ENCODE assay signal across 8 cellular contexts in genomic region chr2:99337164-99337930, GRCh38. TPM values are rescaled to one million over a fixed set of nuclear protein-coding genes. Genes with fewer than 3 reads are reported as not detected.
DNase-seq lines count a peak whose midpoint lies in the region; ATAC-seq and TF ChIP-seq lines count a peak whose summit lies in the region.

Gene EIF5B, plus strand, starts transcription at chr2:99337389. Its CDS starts 166 bp downstream, at chr2:99337555.

- H2BK20ac ChIP-seq in IMR-90 (ENCODE audit: low read depth, low read length), result no peak within 1 kb of the TSS

- TF ChIP-seq CTCF in IMR-90 (conservative IDR thresholded peaks at IDR 0.05; ENCODE audit: low read depth, low read length) (peak; percentile 73), OCI-LY3 (IDR thresholded peaks at IDR 0.05; ENCODE audit: low read depth, low read length) (peak; percentile 71), epithelial cell of esophagus (IDR thresholded peaks at IDR 0.05; ENCODE audit: insufficient read depth, low read depth, low read length, missing control alignments) (peak; percentile 27)

- H3K79me1 ChIP-seq in IMR-90 (ENCODE audit: low read depth in 1 of 2, low read length in 2 of 2), result peaks cover 0 to 36% of the 10 kb centered on the region in 2 experiments; a peak in 3 of 4 replicates

- H3K4ac ChIP-seq in IMR-90 (ENCODE audit: low read depth, low read length), result peak within 1 kb of the TSS; percentile 71

- peak within 1 kb of the TSS; percentile 90 for H3K23ac ChIP-seq in IMR-90 (ENCODE audit: low read depth, low read length)

- H2BK5ac ChIP-seq in IMR-90 (ENCODE audit: low read depth, low read length, poor library complexity, severe bottlenecking), result peak within 1 kb of the TSS; percentile 61

- DNase-seq in DMS53 (lab: John Stamatoyannopoulos, UW), result peak; percentile 100
- peak; percentile 95 for DNase-seq in IMR-90
- peak; percentile 87 for DNase-seq in activated T-cell treated with anti-CD3 and anti-CD28 coated beads for 1 hour (ENCODE audit: low read depth)
- peak; percentile 97 for DNase-seq in epithelial cell of esophagus (ENCODE audit: low read depth)
- DNase-seq in stimulated activated CD8-positive, alpha-beta memory T cell treated with anti-CD3 and anti-CD28 coated beads, Interleukin-2, amount 100 ng/mL, for 48 hours (ENCODE audit: low read depth in 2 of 2), result peak; percentile 89 to 91

- H3K4me2 ChIP-seq in IMR-90 (ENCODE audit: low read depth, low read length) (peak within 1 kb of the TSS; percentile 94), OCI-LY3 (ENCODE audit: low read length) (peak within 1 kb of the TSS; percentile 85)

- in situ Hi-C loops in IMR-90 (cut with MboI; ENCODE audit: low sequenced_read_pairs), result loop anchor here (10.0 kb wide), 1 partner anchor 153 kb away; the partner anchor contains the start of genes MITD1 and MRPL30

- dilution Hi-C loops in IMR-90 (cut with HindIII; ENCODE audit: low sequenced_read_pairs, unreplicated experiment), result no loop called here

- peaks cover 25% of the 10 kb centered on the region; the same call in 1 of the 2 replicates for H4K20me1 ChIP-seq in IMR-90 (ENCODE audit: insufficient read depth, low read length)
- H4K20me1 ChIP-seq in OCI-LY3 (ENCODE audit: insufficient read depth, low read length), result peaks cover 28% of the 10 kb centered on the region

- peak; percentile 37 for TF ChIP-seq RAD21 in IMR-90 (IDR thresholded peaks at IDR 0.05; ENCODE audit: low read length)

- H3K9me3 ChIP-seq in IMR-90 (ENCODE audit: control insufficient read depth, insufficient read depth, low read length), result no peaks in the 10 kb centered on the region
- no peaks in the 10 kb centered on the region for H3K9me3 ChIP-seq in OCI-LY3 (ENCODE audit: insufficient read depth, low read length)
- H3K9me3 ChIP-seq in mononuclear cell (ENCODE audit: low read depth, low read length), result no peaks in the 10 kb centered on the region

- H2AK5ac ChIP-seq in IMR-90 (ENCODE audit: low read depth, low read length), result no peak within 1 kb of the TSS; the same call in 1 of the 2 replicates

- peak within 1 kb of the TSS; percentile 98 for H2AFZ ChIP-seq in IMR-90 (replicated peaks; ENCODE audit: low read length, poor library complexity)
- peak within 1 kb of the TSS; percentile 85 for H2AFZ ChIP-seq in OCI-LY3 (ENCODE audit: low read depth, low read length)

- peaks cover 82% of the 10 kb centered on the region for H3K79me2 ChIP-seq in OCI-LY3 (ENCODE audit: low read length)

- no peaks in the 10 kb centered on the region for H3K27me3 ChIP-seq in IMR-90 (ENCODE audit: control insufficient read depth, insufficient read depth, low read length)
- no peaks in the 10 kb centered on the region for H3K27me3 ChIP-seq in OCI-LY3 (ENCODE audit: low read depth, low read length)
- no peaks in the 10 kb centered on the region for H3K27me3 ChIP-seq in mononuclear cell (ENCODE audit: insufficient read depth, low read length)

- H4K8ac ChIP-seq in IMR-90 (ENCODE audit: low read depth in 2 of 2, low read length in 2 of 2), result peak within 1 kb of the TSS; percentile 78 to 92

- peak within 1 kb of the TSS; percentile 68 for H3K14ac ChIP-seq in IMR-90 (replicated peaks; ENCODE audit: low read depth, low read length)

- 2% methylated on average over 44 of the region's 80 CpGs; no CpG with 5 or more reads in 1 of the 2 experiments for WGBS in IMR-90 (ENCODE audit: extremely low coverage in 2 of 2, insufficient read length in 1 of 2), 2 experiments

- POLR2A ChIA-PET in IMR-90 (lab: Charles Lee; ENCODE audit: unreplicated experiment), result no interaction called here

- H3K9ac ChIP-seq in IMR-90 (ENCODE audit: low read depth, low read length) (peak within 1 kb of the TSS; percentile 76), OCI-LY3 (ENCODE audit: low read length) (peak within 1 kb of the TSS; percentile 84)

- peak; percentile 40; the same call in 1 of the 2 replicates for TF ChIP-seq POLR2A in IMR-90 (IDR thresholded peaks at IDR 0.05; ENCODE audit: low read depth, low read length)

- ATAC-seq in GM21529 (IDR thresholded peaks at IDR 0.05; ENCODE audit: unreplicated experiment) (peak; percentile 56), IMR-90 (ENCODE audit: low read depth) (peak; percentile 86)

- peak within 1 kb of the TSS; percentile 51 for H3K56ac ChIP-seq in IMR-90 (ENCODE audit: extremely low read depth, insufficient read depth, low read length)

- intact Hi-C loops in IMR-90 (cut with micrococcal nuclease), result loop anchor here (1.0 kb wide), 1 partner anchor 153 kb away; the partner anchor contains the start of gene REV1

- peak within 1 kb of the TSS; percentile 50 for H2AK9ac ChIP-seq in IMR-90 (replicated peaks; ENCODE audit: low read depth, low read length, poor library complexity)

- peak within 1 kb of the TSS; percentile 34; the same call in 1 of the 2 replicates for H3K18ac ChIP-seq in IMR-90 (ENCODE audit: low read depth, low read length)

- H3K36me3 ChIP-seq in IMR-90 (ENCODE audit: control insufficient read depth, insufficient read depth, low read length), result peaks cover 1% of the 10 kb centered on the region; the same call in 1 of the 2 replicates
- H3K36me3 ChIP-seq in OCI-LY3 (replicated peaks; ENCODE audit: low read depth, low read length), result peaks cover 3% of the 10 kb centered on the region

- H3K4me1 ChIP-seq in IMR-90 (ENCODE audit: control insufficient read depth, insufficient read depth, low read length), result no peaks in the 10 kb centered on the region
- H3K4me1 ChIP-seq in OCI-LY3 (ENCODE audit: low read length), result peaks cover 13% of the 10 kb centered on the region
- peaks cover 37% of the 10 kb centered on the region for H3K4me1 ChIP-seq in mononuclear cell (ENCODE audit: insufficient read depth, low read length)

- H2BK15ac ChIP-seq in IMR-90 (ENCODE audit: low read depth, low read length), result no peak within 1 kb of the TSS

- no peaks in the 10 kb centered on the region for H3K9me1 ChIP-seq in IMR-90 (ENCODE audit: insufficient read depth, low read length)

- no TSS peak for BruUV-seq in IMR-90 (replicated peaks; lab: Mats Ljungman, UMichigan)

- CTCF ChIA-PET in IMR-90 (lab: Yijun Ruan, JAX), result interaction anchor here (0.7 to 1.3 kb wide), 5 partner anchors 13 to 461 kb away, joined by 3 to 4 read pairs (median 3); no protein-coding TSS in a partner anchor

- peak within 1 kb of the TSS; percentile 63; the same call in 1 of the 2 replicates for H4K5ac ChIP-seq in IMR-90 (ENCODE audit: low read depth, low read length)

- peak within 1 kb of the TSS; percentile 69 for H3K4me3 ChIP-seq in IMR-90 (ENCODE audit: insufficient read depth, low read depth, low read length)
- peak within 1 kb of the TSS; percentile 89 for H3K4me3 ChIP-seq in OCI-LY3 (ENCODE audit: low read length)
- peak within 1 kb of the TSS; percentile 97 for H3K4me3 ChIP-seq in epithelial cell of esophagus (ENCODE audit: low read length)
- H3K4me3 ChIP-seq in mononuclear cell (ENCODE audit: low read length), result peak within 1 kb of the TSS; percentile 70

- H3K27ac ChIP-seq in IMR-90 (ENCODE audit: insufficient read depth, low read length), result peak within 1 kb of the TSS; percentile 75
- peak within 1 kb of the TSS; percentile 76 for H3K27ac ChIP-seq in OCI-LY3 (ENCODE audit: low read length)

- H4K91ac ChIP-seq in IMR-90 (ENCODE audit: insufficient read depth, low read depth, low read length), result peak within 1 kb of the TSS; percentile 28; the same call in 1 of the 2 replicates

- 0 out of 2 replicates have a peak within 1 kb of the TSS, but pooled peaks have one; percentile 29 for H2BK120ac ChIP-seq in IMR-90 (ENCODE audit: low read depth, low read length)

TF ChIP-seq in IMR-90, 13 proteins besides CTCF, POLR2A, EP300 and RAD21:
- TF ChIP-seq BHLHE40 (IDR thresholded peaks at IDR 0.05; ENCODE audit: low read depth, low read length) (peak; percentile 53; the same call in 1 of the 2 replicates), CEBPB (IDR thresholded peaks at IDR 0.05; ENCODE audit: low read depth, low read length) (no peak), ELK1 (IDR thresholded peaks at IDR 0.05; ENCODE audit: borderline replicate concordance, low read depth, low read length) (no peak), FOS (IDR thresholded peaks at IDR 0.05; ENCODE audit: low read depth, low read length) (no peak), MXI1 (IDR thresholded peaks at IDR 0.05; ENCODE audit: borderline replicate concordance, low read depth, low read length) (peak; percentile 92; the same call in 1 of the 2 replicates), CHD1 (IDR thresholded peaks at IDR 0.05; ENCODE audit: low read depth, low read length) (no peak), NFE2L2 (IDR thresholded peaks at IDR 0.05; ENCODE audit: low read depth, low read length) (0 out of 2 replicates have a peak, but pooled peaks have one; percentile 6), RCOR1 (IDR thresholded peaks at IDR 0.05; ENCODE audit: insufficient replicate concordance, low read length) (no peak), RFX5 (IDR thresholded peaks at IDR 0.05; ENCODE audit: low read depth, low read length) (no peak), SMC3 (IDR thresholded peaks at IDR 0.05; ENCODE audit: low read depth, low read length) (peak; percentile 21)

RNA-seq across cellular contexts. Expression of gene EIF5B, which starts in this region (rescaled TPM):
- total RNA-seq in IMR-90 (2012; rRNA removed), result 19.7 and 26.9 TPM in 2 replicates
- polyA plus RNA-seq in IMR-90 (2012; rRNA removed), result 15.7 and 21.8 TPM in 2 replicates
- 1.1 and 6.8 TPM in 2 replicates for polyA plus RNA-seq in IMR-90 (2012; cell fraction: cytosol; rRNA removed)
- 2.1 and 17.4 TPM in 2 replicates for polyA plus RNA-seq in IMR-90 (2012; cell fraction: nucleus; rRNA removed; ENCODE audit: low replicate concordance)
- total RNA-seq in mononuclear cell, result 24.6 TPM

Comparison
In these comparisons a context has a peak if more than half of its experiments do, and no peak if none do; other contexts are left out.
1. Peak in every context shown above with its lines: DNase-seq, ATAC-seq, H3K4me3 ChIP-seq and H3K27ac ChIP-seq.